17 cellular contexts compared by ENCODE assay signal in the genomic region with DNA sequence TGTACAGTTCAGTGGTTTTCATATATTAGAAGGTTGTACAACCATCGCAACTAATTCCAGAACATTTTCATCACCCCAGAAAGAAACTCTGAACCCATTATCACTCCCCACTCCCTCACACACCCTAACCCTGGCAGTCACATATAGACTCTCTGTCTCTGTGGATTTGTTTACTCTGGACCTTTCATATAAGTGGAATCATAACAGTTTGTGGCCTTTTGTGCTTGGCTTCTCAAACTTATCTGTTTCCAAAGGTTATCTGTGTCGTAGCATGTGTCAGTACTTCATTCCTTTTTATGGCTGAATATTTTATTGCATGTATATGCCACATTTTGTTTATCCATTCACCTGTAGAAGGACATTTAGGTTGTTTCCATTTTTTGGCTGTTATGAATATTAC.
"Had no signal": no experiment of that assay in that cellular context is flagged by ENCODE, and none has a peak within 500 bp of the region (broad histone marks: within the 10 kb centered on the region; RNA-seq: fewer than 3 reads in every experiment).

No MANE protein-coding gene starts in this region.

- H3K27me3 ChIP-seq: ascending aorta, breast epithelium, gastroesophageal sphincter, tibial nerve, vagina had no signal

- H3K27me3 Mint-ChIP-seq: naive B cell; stimulated activated memory B cell treated with anti-CD40 and anti-IgM and Interleukin-4, amounts not matched to agents 10 μg/mL and 1 μg/mL and 100 μg/mL, for 72 hours had no signal

- H3K36me3 ChIP-seq: ascending aorta, breast epithelium, gastroesophageal sphincter, tibial nerve, vagina had no signal

- ATAC-seq: gastroesophageal sphincter; left lobe of liver; stimulated activated memory B cell treated with anti-CD40 and anti-IgM and Interleukin-4, amounts not matched to agents 10 μg/mL and 1 μg/mL and 100 μg/mL, for 72 hours had no signal

- H3K27ac Mint-ChIP-seq: stimulated activated memory B cell treated with anti-CD40 and anti-IgM and Interleukin-4, amounts not matched to agents 10 μg/mL and 1 μg/mL and 100 μg/mL, for 72 hours had no signal

- DNase-seq: activated CD4-positive, alpha-beta T cell treated with anti-CD3 and anti-CD28 coated beads, Interleukin-2, amount 50 U/mL, for 4 hours; activated gamma-delta T cell; activated T-cell treated with anti-CD3 and anti-CD28 coated beads, Interleukin-2, amount 50 U/mL, for 48 hours; dermis blood vessel endothelial cell; midbrain; naive B cell; posterior cingulate gyrus; retina; stimulated activated CD4-positive, alpha-beta T cell treated with anti-CD3 and anti-CD28 coated beads, Interleukin-2, amount 100 ng/mL, for 48 hours; T-helper 2 cell had no signal

- H3K9me3 ChIP-seq: ascending aorta, breast epithelium, gastroesophageal sphincter, tibial nerve, vagina had no signal

- H3K4me3 Mint-ChIP-seq: naive B cell; stimulated activated memory B cell treated with anti-CD40 and anti-IgM and Interleukin-4, amounts not matched to agents 10 μg/mL and 1 μg/mL and 100 μg/mL, for 72 hours had no signal

- H3K27ac ChIP-seq: breast epithelium, tibial nerve, vagina had no signal

- H3K9me3 Mint-ChIP-seq: naive B cell; stimulated activated memory B cell treated with anti-CD40 and anti-IgM and Interleukin-4, amounts not matched to agents 10 μg/mL and 1 μg/mL and 100 μg/mL, for 72 hours had no signal

- H3K4me3 ChIP-seq: ascending aorta, breast epithelium, gastroesophageal sphincter, tibial nerve, vagina had no signal

- H3K4me1 ChIP-seq: breast epithelium had no signal

- H3K36me3 Mint-ChIP-seq: naive B cell had no signal
